14 cellular contexts compared by ENCODE assay signal in the genomic region with DNA sequence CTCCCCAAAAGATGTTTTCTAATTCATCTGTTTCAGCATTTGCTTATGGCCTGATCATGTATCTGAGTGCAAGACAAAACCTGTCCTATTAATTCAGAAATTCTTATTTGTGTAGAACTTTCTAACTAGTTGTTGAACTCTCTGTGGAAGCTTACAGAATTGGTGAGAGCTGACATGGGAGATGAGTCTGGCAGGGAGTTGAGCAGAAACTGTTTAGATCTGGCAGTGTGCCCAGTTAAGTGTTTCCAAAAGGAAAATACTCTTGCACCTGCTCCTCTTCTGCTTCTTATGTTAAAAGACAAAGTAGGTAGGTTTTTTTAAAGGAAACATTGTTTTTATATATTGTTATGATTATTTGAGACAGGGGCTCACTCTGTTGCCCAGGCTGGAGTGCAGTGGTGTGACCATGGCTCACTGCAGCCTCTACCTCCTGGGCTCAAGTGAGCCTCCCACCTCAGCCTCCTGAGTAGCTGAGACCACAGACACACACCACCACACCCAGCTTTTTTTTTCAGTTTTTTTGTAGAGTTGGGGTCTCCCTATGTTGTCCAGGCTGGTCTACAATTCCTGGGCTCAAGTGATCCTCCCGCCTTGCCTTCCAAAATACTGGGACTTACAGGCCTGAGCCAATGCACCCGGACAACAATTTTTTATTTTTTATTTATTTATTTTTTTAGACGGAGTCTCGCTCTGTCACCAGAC. TPM values are rescaled to one million over a fixed set of nuclear protein-coding genes. Genes with fewer than 3 reads are reported as not detected.
DNase-seq lines count a peak whose midpoint lies in the region; TF ChIP-seq lines count a peak whose summit lies in the region.
"Had no signal": no experiment of that assay in that cellular context is flagged by ENCODE, and none has a peak within 500 bp of the region (broad histone marks: within the 10 kb centered on the region; RNA-seq: fewer than 3 reads in every experiment).

No MANE protein-coding gene starts in this region.

- H3K36me3 ChIP-seq in fibroblast of lung (ENCODE audit: control insufficient read depth, insufficient read depth, low read length) (no peaks in the 10 kb centered on the region), subcutaneous abdominal adipose tissue (ENCODE audit: control insufficient read depth in 5 of 5, insufficient read depth in 5 of 5, low read length in 5 of 5) (no peaks in the 10 kb centered on the region)
- H3K36me3 ChIP-seq: thoracic aorta had no signal

- no peaks in the 10 kb centered on the region for H3K9me3 ChIP-seq in fibroblast of lung (ENCODE audit: control insufficient read depth, insufficient read depth, low read depth, low read length)
- no peaks in the 10 kb centered on the region for H3K9me3 ChIP-seq in subcutaneous abdominal adipose tissue (ENCODE audit: control insufficient read depth in 5 of 5, low read length in 5 of 5)
- H3K9me3 ChIP-seq: mucosa of descending colon, thoracic aorta had no signal

- no peak for TF ChIP-seq CTCF in fibroblast of lung (conservative IDR thresholded peaks at IDR 0.05 in 1 of 2, IDR thresholded peaks at IDR 0.05 in 1 of 2; ENCODE audit: low read depth in 1 of 2, low read length in 2 of 2)

- no peak overlapping the region for H3K4me2 ChIP-seq in fibroblast of lung (ENCODE audit: extremely low read depth, insufficient read depth, low read length)

- H3K4me1 ChIP-seq in fibroblast of lung (ENCODE audit: control insufficient read depth, extremely low read depth, insufficient read depth, low read length) (peaks cover 4% of the 10 kb centered on the region), subcutaneous abdominal adipose tissue (ENCODE audit: control insufficient read depth in 5 of 5, insufficient read depth in 5 of 5, low read length in 5 of 5) (peaks cover 0 to 40% (median 32%) of the 10 kb centered on the region in 5 donors)

- H3K27ac ChIP-seq in fibroblast of lung (ENCODE audit: insufficient read depth, low read length) (no peak overlapping the region), subcutaneous abdominal adipose tissue (ENCODE audit: low read depth, low read length) (peak overlapping the region; percentile 3)

- H2AFZ ChIP-seq in fibroblast of lung (ENCODE audit: low read length), result no peak overlapping the region

- no peak overlapping the region for H3K4me3 ChIP-seq in fibroblast of lung (replicated peaks in 1 of 4; ENCODE audit: control extremely low read depth in 1 of 4, insufficient read depth in 1 of 4, low read depth in 3 of 4, low read length in 4 of 4)
- H3K4me3 ChIP-seq in subcutaneous abdominal adipose tissue (ENCODE audit: low read depth in 1 of 5, low read length in 5 of 5), result no peak overlapping the region
- H3K4me3 ChIP-seq: mucosa of descending colon had no signal

- peaks cover 5% of the 10 kb centered on the region for H3K79me2 ChIP-seq in fibroblast of lung (ENCODE audit: control insufficient read depth, insufficient read depth, low read length)

- DNase-seq in NCI-H1694 treated with DMSO at 0.1 percent for 48 hours (lab: John Stamatoyannopoulos, UW) (peak; percentile 1), NCI-H1694 (lab: John Stamatoyannopoulos, UW) (no peak), NCI-H226 (peak; percentile 6), fibroblast of lung (ENCODE audit: low read depth in 2 of 2) (peak; percentile 5 to 24), epidermal melanocyte (ENCODE audit: insufficient read length, low spot score) (no peak), mucosa of gallbladder (ENCODE audit: low spot score) (no peak)
- DNase-seq in activated CD4-positive, alpha-beta T cell treated with anti-CD3 and anti-CD28 coated beads, Interleukin-2, amount 50 U/mL, for 4 hours, result no peak
- DNase-seq: mucosa of descending colon, NCI-H1048 had no signal

- H3K27me3 ChIP-seq in fibroblast of lung (ENCODE audit: control insufficient read depth, insufficient read depth, low read length) (no peaks in the 10 kb centered on the region), subcutaneous abdominal adipose tissue (ENCODE audit: control insufficient read depth in 5 of 5, insufficient read depth in 4 of 5, low read length in 5 of 5) (no peaks in the 10 kb centered on the region)

- H3K9ac ChIP-seq in fibroblast of lung (ENCODE audit: insufficient read depth, low read length) (no peak overlapping the region), subcutaneous abdominal adipose tissue (ENCODE audit: low read length in 5 of 5) (no peak overlapping the region)

- H4K20me1 ChIP-seq in fibroblast of lung (ENCODE audit: control insufficient read depth, extremely low read depth, insufficient read depth, low read length), result no peaks in the 10 kb centered on the region

RNA-seq across cellular contexts. Expression of a gene that starts 1.4 kb away (rescaled TPM):
- total RNA-seq in fibroblast of lung, result 21.8 and 25.8 TPM in 2 replicates
- polyA plus RNA-seq in fibroblast of lung, result 12.8 and 71.4 TPM in 2 replicates
- 10.2 and 43.5 TPM in 2 replicates for polyA plus RNA-seq in fibroblast of lung (2012)
- polyA minus RNA-seq in fibroblast of lung (ENCODE audit: low replicate concordance), result 2.6 and 2.9 TPM in 2 replicates
- 14.4 TPM for total RNA-seq in mucosa of gallbladder

RNA-seq across cellular contexts. Expression of a gene that starts 13.2 kb away (rescaled TPM):
- total RNA-seq in fibroblast of lung (under 0.01 TPM in 1 of 2 replicates, not detected in the other), mucosa of gallbladder (not detected)
- polyA plus RNA-seq in fibroblast of lung, result not detected in 2 replicates
- not detected in 2 replicates for polyA plus RNA-seq in fibroblast of lung (2012)
- polyA minus RNA-seq in fibroblast of lung (ENCODE audit: low replicate concordance), result not detected in 2 replicates
- total RNA-seq: A673, Daoy, HT1080, mucosa of descending colon, thoracic aorta had no signal

RNA-seq across cellular contexts. Expression of a gene that starts 23.3 kb away (rescaled TPM):
- total RNA-seq in fibroblast of lung (27.7 and 32.7 TPM in 2 replicates), mucosa of gallbladder (14.7 TPM)
- polyA plus RNA-seq in fibroblast of lung, result 18.3 and 23.5 TPM in 2 replicates
- 13.2 and 14.9 TPM in 2 replicates for polyA plus RNA-seq in fibroblast of lung (2012)
- polyA minus RNA-seq in fibroblast of lung (ENCODE audit: low replicate concordance), result 1.4 and 4.3 TPM in 2 replicates

Comparison
In these comparisons a context has a peak if more than half of its experiments do, and no peak if none do; other contexts are left out.
1. DNase-seq: peak in NCI-H1694 treated with DMSO at 0.1 percent for 48 hours (single experiment), NCI-H226 (single experiment) and fibroblast of lung (2 of 2); none in NCI-H1694 (single experiment), epidermal melanocyte (single experiment), activated CD4-positive, alpha-beta T cell treated with anti-CD3 and anti-CD28 coated beads, Interleukin-2, amount 50 U/mL, for 4 hours (0 of 2) and mucosa of gallbladder (single experiment).